ENCODE assay signal across 18 cellular contexts in the genomic region with DNA sequence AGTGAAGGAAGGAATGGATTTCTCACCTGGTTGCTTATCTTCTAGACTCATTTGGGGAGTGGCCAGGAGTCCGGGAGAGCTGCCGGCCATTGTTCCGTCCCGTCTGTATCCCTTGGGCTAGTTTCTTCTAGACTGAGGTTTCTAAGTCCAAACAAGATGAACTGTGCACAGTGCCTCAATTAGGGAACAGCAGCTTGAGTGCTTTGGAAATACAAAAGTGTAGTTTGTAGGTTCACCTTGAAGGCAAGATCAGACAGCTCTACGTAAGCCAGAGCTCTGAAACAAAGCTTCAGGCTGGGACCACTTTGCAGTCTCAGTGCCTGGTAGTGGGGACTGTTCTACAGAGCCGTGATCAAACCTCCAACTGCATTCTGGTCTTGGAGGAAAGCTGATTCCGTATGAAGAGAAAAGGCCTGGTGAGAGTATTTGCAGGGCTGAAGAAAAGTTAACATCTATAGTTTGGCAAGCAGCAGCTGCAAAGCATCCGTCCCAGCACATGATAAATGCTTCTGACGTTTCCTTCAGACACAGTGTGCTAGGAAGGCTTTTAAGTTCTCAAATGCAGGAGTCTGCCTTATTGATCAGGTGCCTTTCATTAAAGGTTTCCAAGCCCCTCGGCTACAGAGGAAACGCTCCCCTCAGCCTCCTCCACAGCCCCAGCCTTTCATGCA.
A peak's percentile ranks its signal among the peaks of the same experiment; 100 is the strongest.
DNase-seq lines count a peak whose midpoint lies in the region; ATAC-seq, FAIRE-seq and TF ChIP-seq lines count a peak whose summit lies in the region.
"Had no signal": no experiment of that assay in that cellular context is flagged by ENCODE, and none has a peak within 500 bp of the region (broad histone marks: within the 10 kb centered on the region; RNA-seq: fewer than 3 reads in every experiment).

No MANE protein-coding gene starts in this region.

- H4K20me1 ChIP-seq in SK-N-SH (ENCODE audit: insufficient read depth), result no peaks in the 10 kb centered on the region

- H3K4me3 ChIP-seq in SK-N-SH (ENCODE audit: low read depth in 2 of 2, low read length in 1 of 2), result no peak overlapping the region
- no peak overlapping the region for H3K4me3 ChIP-seq in coronary artery
- H3K4me3 ChIP-seq: SK-N-MC had no signal

- H3K9ac ChIP-seq in SK-N-SH, result no peak overlapping the region

- DNase-seq in SK-N-SH (peak; percentile 38), coronary artery (ENCODE audit: low spot score) (peak; percentile 36), islet precursor cell (peak; percentile 80), retina (peak; percentile 64), HTR-8/SVneo (ENCODE audit: insufficient read length, low spot score) (no peak), HPDE6-E6E7 (ENCODE audit: extremely low spot score) (no peak)
- DNase-seq: ACHN, AML-193, DMS79, KG1, NCI-H1436 treated with DMSO at 0.1 percent for 48 hours, NCI-H2081 treated with DMSO at 0.1 percent for 48 hours, NCI-H510A, NCI-H774 had no signal

- no peaks in the 10 kb centered on the region for H3K9me2 ChIP-seq in SK-N-SH

- H3K27ac ChIP-seq in SK-N-SH (ENCODE audit: low read depth in 2 of 2, low read length in 1 of 2) (peak overlapping the region in 1 of 2 experiments; percentile 96; a peak in 2 of 4 replicates), coronary artery (no peak overlapping the region)
- H3K27ac ChIP-seq: SK-N-MC had no signal

- peaks cover 15% of the 10 kb centered on the region for H3F3A ChIP-seq in SK-N-SH (replicated peaks; ENCODE audit: insufficient read depth)

- H3K27me3 ChIP-seq in SK-N-SH (ENCODE audit: insufficient read depth), result no peaks in the 10 kb centered on the region

- H3K4me1 ChIP-seq in SK-N-SH (ENCODE audit: control insufficient read depth in 1 of 2, insufficient read depth in 2 of 2, low read depth in 1 of 2, low read length in 1 of 2), result peaks cover 0 to 71% of the 10 kb centered on the region in 2 experiments; a peak in 3 of 4 replicates

- TF ChIP-seq CTCF in SK-N-SH (IDR thresholded peaks at IDR 0.05) (no peak), coronary artery (IDR thresholded peaks at IDR 0.05) (no peak)

- POLR2A ChIA-PET in SK-N-SH (lab: Yijun Ruan, JAX), result no interaction called here

- CTCF ChIA-PET in SK-N-SH (lab: Yijun Ruan, JAX), result no interaction called here

- no peak for FAIRE-seq in HTR-8/SVneo (lab: Jason Lieb, UNC)
- FAIRE-seq: RCC 7860 had no signal

- no peak for ATAC-seq in HG03460 (IDR thresholded peaks at IDR 0.05; ENCODE audit: unreplicated experiment)
- ATAC-seq: Right ventricle myocardium inferior had no signal

- H2AFZ ChIP-seq in SK-N-SH (ENCODE audit: low read depth), result no peak overlapping the region

- H3K36me3 ChIP-seq in SK-N-SH (replicated peaks in 1 of 2; ENCODE audit: control insufficient read depth in 1 of 2, insufficient read depth in 2 of 2, low read length in 1 of 2), result peaks cover 0 to 20% of the 10 kb centered on the region in 2 experiments

- WGBS in SK-N-SH (ENCODE audit: low lambda C conversion rate), result 70% methylated on average over 11 of the region's 11 CpGs

- H3K4me2 ChIP-seq in SK-N-SH, result no peak overlapping the region

- H3K9me3 ChIP-seq in SK-N-SH, result no peaks in the 10 kb centered on the region

- no peak for TF ChIP-seq RAD21 in SK-N-SH (IDR thresholded peaks at IDR 0.05; ENCODE audit: low read length)

- H3K79me2 ChIP-seq in SK-N-SH (ENCODE audit: insufficient read depth), result no peaks in the 10 kb centered on the region

- peak in 1 of 2 experiments; percentile 41; a peak in 1 of 4 replicates for TF ChIP-seq EP300 in SK-N-SH (IDR thresholded peaks at IDR 0.05; ENCODE audit: borderline replicate concordance in 1 of 2, low read depth in 1 of 2, low read length in 1 of 2)

TF ChIP-seq in SK-N-SH, 30 proteins besides CTCF, POLR2A, EP300 and RAD21:
- TF ChIP-seq TEAD4 (IDR thresholded peaks at IDR 0.05; ENCODE audit: borderline replicate concordance, insufficient read depth) (no peak), GATA2 (CRISPR knock-in tag; IDR thresholded peaks at IDR 0.05) (no peak), TCF12 (IDR thresholded peaks at IDR 0.05) (peak; percentile 64)
- TF ChIP-seq, protein P1, sequence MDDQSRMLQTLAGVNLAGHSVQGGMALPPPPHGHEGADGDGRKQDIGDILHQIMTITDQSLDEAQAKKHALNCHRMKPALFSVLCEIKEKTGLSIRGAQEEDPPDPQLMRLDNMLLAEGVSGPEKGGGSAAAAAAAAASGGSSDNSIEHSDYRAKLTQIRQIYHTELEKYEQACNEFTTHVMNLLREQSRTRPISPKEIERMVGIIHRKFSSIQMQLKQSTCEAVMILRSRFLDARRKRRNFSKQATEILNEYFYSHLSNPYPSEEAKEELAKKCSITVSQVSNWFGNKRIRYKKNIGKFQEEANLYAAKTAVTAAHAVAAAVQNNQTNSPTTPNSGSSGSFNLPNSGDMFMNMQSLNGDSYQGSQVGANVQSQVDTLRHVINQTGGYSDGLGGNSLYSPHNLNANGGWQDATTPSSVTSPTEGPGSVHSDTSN (IDR thresholded peaks at IDR 0.05), result peak; percentile 66
TF ChIP-seq in SK-N-SH: peak in this region for 2.

Comparison
In these comparisons a context has a peak if more than half of its experiments do, and no peak if none do; other contexts are left out.
1. DNase-seq: peak in SK-N-SH (single experiment), coronary artery (single experiment), islet precursor cell (single experiment) and retina (single experiment); none in HTR-8/SVneo (single experiment) and HPDE6-E6E7 (single experiment).